15 cellular contexts compared by ENCODE assay signal in the genomic region with DNA sequence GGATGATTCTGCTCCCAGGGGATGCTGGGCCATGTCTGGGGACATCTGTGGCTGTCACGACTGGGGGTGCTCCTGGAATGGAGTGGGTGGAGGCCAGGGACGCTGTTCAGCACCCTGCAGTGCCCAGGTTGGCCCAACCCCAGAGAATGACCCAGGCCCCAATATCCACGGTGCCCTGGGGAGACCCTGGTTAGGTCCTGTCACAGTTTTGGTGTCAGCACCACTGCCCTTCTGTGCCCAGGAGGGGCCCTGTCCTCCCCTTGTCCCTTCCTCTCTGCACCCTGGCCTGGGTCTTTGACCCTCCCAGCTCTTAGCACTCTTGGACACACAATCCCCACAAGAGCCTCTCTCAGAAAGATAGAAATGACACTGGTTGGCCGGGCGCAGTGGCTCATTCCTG.
DNase-seq lines count a peak whose midpoint lies in the region; ATAC-seq and TF ChIP-seq lines count a peak whose summit lies in the region.
"Had no signal": no experiment of that assay in that cellular context is flagged by ENCODE, and none has a peak within 500 bp of the region (broad histone marks: within the 10 kb centered on the region; RNA-seq: fewer than 3 reads in every experiment).

No MANE protein-coding gene starts in this region.

- DNase-seq in activated CD8-positive, alpha-beta memory T cell treated with anti-CD3 and anti-CD28 coated beads, Interleukin-2, amount 10 ng/mL, durations not matched to agents 7 days and 5 days = no peak
- no peak for DNase-seq in activated CD8-positive, alpha-beta memory T cell treated with anti-CD3 and anti-CD28 coated beads for 24 hours
- no peak for DNase-seq in central memory CD8-positive, alpha-beta T cell (ENCODE audit: low spot score in 2 of 2)
- DNase-seq in sigmoid colon = peak; percentile 39
- no peak for DNase-seq in HEK293T (ENCODE audit: extremely low spot score)
- DNase-seq in DMS53 treated with DMSO at 0.1 percent for 48 hours (lab: John Stamatoyannopoulos, UW; ENCODE audit: unreplicated experiment) = no peak
- DNase-seq in GM10266 (ENCODE audit: extremely low spot score) = no peak
- DNase-seq: hippocampal formation, NCI-H1417 treated with DMSO at 0.1 percent for 48 hours, NCI-H2227 treated with DMSO at 0.1 percent for 48 hours, nephron progenitor cell had no signal

- no peak for TF ChIP-seq POLR2A in sigmoid colon (IDR thresholded peaks at IDR 0.05)

- POLR2A ChIA-PET in HEK293T (lab: Yijun Ruan, JAX) = interaction anchor here (1.8 kb wide), 1 partner anchor 85 kb away, joined by 8 read pairs; the partner anchor contains the start of gene GADD45B

- H3K27me3 Mint-ChIP-seq in activated CD8-positive, alpha-beta memory T cell treated with anti-CD3 and anti-CD28 coated beads, Interleukin-2, amount 10 ng/mL, durations not matched to agents 7 days and 5 days = no peaks in the 10 kb centered on the region
- no peaks in the 10 kb centered on the region for H3K27me3 Mint-ChIP-seq in IgD-negative memory B cell
- H3K27me3 Mint-ChIP-seq in central memory CD8-positive, alpha-beta T cell = no peaks in the 10 kb centered on the region

- no peaks in the 10 kb centered on the region for H3K4me1 ChIP-seq in sigmoid colon

- H3K4me3 Mint-ChIP-seq in activated CD8-positive, alpha-beta memory T cell treated with anti-CD3 and anti-CD28 coated beads, Interleukin-2, amount 10 ng/mL, durations not matched to agents 7 days and 5 days = peak overlapping the region; percentile 25
- H3K4me3 Mint-ChIP-seq in IgD-negative memory B cell = peak overlapping the region in 3 of 4 donors; percentile 89 to 96 (median 96)
- peak overlapping the region; percentile 89 for H3K4me3 Mint-ChIP-seq in central memory CD8-positive, alpha-beta T cell
- H3K4me3 Mint-ChIP-seq: nephron progenitor cell had no signal

- TF ChIP-seq CTCF in sigmoid colon (IDR thresholded peaks at IDR 0.05) (no peak), GM10266 (IDR thresholded peaks at IDR 0.05; ENCODE audit: control insufficient read depth, insufficient read depth, low read depth, missing control alignments) (no peak)

- WGBS in sigmoid colon, 2 donors = 83 to 89% methylated on average over 5 of the region's 5 CpGs

- H3K36me3 Mint-ChIP-seq in activated CD8-positive, alpha-beta memory T cell treated with anti-CD3 and anti-CD28 coated beads, Interleukin-2, amount 10 ng/mL, durations not matched to agents 7 days and 5 days = no peaks in the 10 kb centered on the region
- peaks cover 6% of the 10 kb centered on the region for H3K36me3 Mint-ChIP-seq in IgD-negative memory B cell
- H3K36me3 Mint-ChIP-seq in central memory CD8-positive, alpha-beta T cell (ENCODE audit: insufficient read depth) = peaks cover 3% of the 10 kb centered on the region

- H3K27ac Mint-ChIP-seq in activated CD8-positive, alpha-beta memory T cell treated with anti-CD3 and anti-CD28 coated beads, Interleukin-2, amount 10 ng/mL, durations not matched to agents 7 days and 5 days = peak overlapping the region; percentile 99
- H3K27ac Mint-ChIP-seq in IgD-negative memory B cell = peak overlapping the region; percentile 95 to 99 (median 97)
- H3K27ac Mint-ChIP-seq in central memory CD8-positive, alpha-beta T cell (ENCODE audit: low read depth) = peak overlapping the region; percentile 96
- H3K27ac Mint-ChIP-seq: nephron progenitor cell had no signal

- no peak for TF ChIP-seq EP300 in sigmoid colon (IDR thresholded peaks at IDR 0.05)

- ATAC-seq in activated CD8-positive, alpha-beta memory T cell treated with anti-CD3 and anti-CD28 coated beads, Interleukin-2, amount 10 ng/mL, durations not matched to agents 7 days and 5 days = no peak
- ATAC-seq in central memory CD8-positive, alpha-beta T cell (replicated peaks; ENCODE audit: extremely low read depth, poor library complexity, severe bottlenecking) = no peak

- no peaks in the 10 kb centered on the region for H3K27me3 ChIP-seq in sigmoid colon
- H3K27me3 ChIP-seq: dorsolateral prefrontal cortex, SJSA1 had no signal

- H3K9me3 Mint-ChIP-seq in activated CD8-positive, alpha-beta memory T cell treated with anti-CD3 and anti-CD28 coated beads, Interleukin-2, amount 10 ng/mL, durations not matched to agents 7 days and 5 days (ENCODE audit: low read depth) = no peaks in the 10 kb centered on the region
- no peaks in the 10 kb centered on the region for H3K9me3 Mint-ChIP-seq in IgD-negative memory B cell
- H3K9me3 Mint-ChIP-seq in central memory CD8-positive, alpha-beta T cell = no peaks in the 10 kb centered on the region
- H3K9me3 Mint-ChIP-seq: nephron progenitor cell had no signal

- H3K36me3 ChIP-seq in sigmoid colon = no peaks in the 10 kb centered on the region
- H3K36me3 ChIP-seq: SJSA1 had no signal

- CTCF ChIA-PET in activated CD8-positive, alpha-beta memory T cell treated with anti-CD3 and anti-CD28 coated beads, Interleukin-2, amount 10 ng/mL, durations not matched to agents 7 days and 5 days (lab: Charles Lee) = interaction anchor here (0.7 to 2.5 kb wide), 13 partner anchors 8 to 88 kb away, joined by 3 to 16 read pairs (median 4); partner anchors contain the start of gene GADD45B
- CTCF ChIA-PET in HEK293T (lab: Yijun Ruan, JAX) = no interaction called here

- H3K4me3 ChIP-seq in sigmoid colon = no peak overlapping the region
- H3K4me3 ChIP-seq: dorsolateral prefrontal cortex, SJSA1 had no signal

- peaks cover 52% of the 10 kb centered on the region for H3K4me1 Mint-ChIP-seq in activated CD8-positive, alpha-beta memory T cell treated with anti-CD3 and anti-CD28 coated beads, Interleukin-2, amount 10 ng/mL, durations not matched to agents 7 days and 5 days
- peaks cover 12 to 43% (median 36%) of the 10 kb centered on the region in 3 donors for H3K4me1 Mint-ChIP-seq in IgD-negative memory B cell
- H3K4me1 Mint-ChIP-seq in central memory CD8-positive, alpha-beta T cell = peaks cover 14% of the 10 kb centered on the region

- H3K27ac ChIP-seq in sigmoid colon = no peak overlapping the region
- H3K27ac ChIP-seq: dorsolateral prefrontal cortex, SJSA1, VCaP had no signal

- intact Hi-C loops in sigmoid colon (cut with DNase I) = no loop called here

- no peaks in the 10 kb centered on the region for H3K9me3 ChIP-seq in sigmoid colon
- H3K9me3 ChIP-seq: SJSA1 had no signal

TF ChIP-seq in HEK293T, 16 proteins besides CTCF, POLR2A, EP300 and RAD21:
- TF ChIP-seq TARDBP (IDR thresholded peaks at IDR 0.05) (no peak), L3MBTL2 (conservative IDR thresholded peaks at IDR 0.05) (no peak), ELF4 (IDR thresholded peaks at IDR 0.05) (no peak), FOXA1 (IDR thresholded peaks at IDR 0.05) (no peak), FOXK2 (IDR thresholded peaks at IDR 0.05) (no peak), NFRKB (IDR thresholded peaks at IDR 0.05) (no peak), FOXM1 (IDR thresholded peaks at IDR 0.05; ENCODE audit: borderline replicate concordance) (no peak), HDGF (IDR thresholded peaks at IDR 0.05; ENCODE audit: borderline replicate concordance) (no peak), SUZ12 (IDR thresholded peaks at IDR 0.05) (no peak), PKNOX1 (IDR thresholded peaks at IDR 0.05) (no peak), ARNT (IDR thresholded peaks at IDR 0.05) (no peak), LEF1 (IDR thresholded peaks at IDR 0.05; ENCODE audit: borderline replicate concordance) (no peak), SP1 (IDR thresholded peaks at IDR 0.05) (no peak), CTBP1 (IDR thresholded peaks at IDR 0.05; ENCODE audit: borderline replicate concordance) (no peak), ZNF384 (IDR thresholded peaks at IDR 0.05) (no peak)

Comparison
In these comparisons a context has a peak if more than half of its experiments do, and no peak if none do; other contexts are left out.
1. H3K4me3 Mint-ChIP-seq: peak in every context shown above with its lines; median percentile 96 in IgD-negative memory B cell; 89 in central memory CD8-positive, alpha-beta T cell; 25 in activated CD8-positive, alpha-beta memory T cell treated with anti-CD3 and anti-CD28 coated beads, Interleukin-2, amount 10 ng/mL, durations not matched to agents 7 days and 5 days.